ENCODE assay signal across 10 cellular contexts in genomic region chr5:76546497-76547102, GRCh38.
DNase-seq lines count a peak whose midpoint lies in the region; ATAC-seq, FAIRE-seq and TF ChIP-seq lines count a peak whose summit lies in the region.
"Had no signal": no experiment of that assay in that cellular context is flagged by ENCODE, and none has a peak within 500 bp of the region (broad histone marks: within the 10 kb centered on the region; RNA-seq: fewer than 3 reads in every experiment).

No MANE protein-coding gene starts in this region.

- TF ChIP-seq CTCF in esophagus squamous epithelium (IDR thresholded peaks at IDR 0.05) (no peak), upper lobe of right lung (IDR thresholded peaks at IDR 0.05) (no peak)

- peak overlapping the region; percentile 99 for H3K27ac Mint-ChIP-seq in T-helper 1 cell treated with Interleukin-12 subunit alpha and Interleukin-12 subunit beta and Interleukin-4 antibody, amounts not matched to agents 30 μg/mL and 1 μg/mL, for 36 hours

- H3K4me3 ChIP-seq in esophagus squamous epithelium (peak overlapping the region in 1 of 4 donors; percentile 19), upper lobe of right lung (peak overlapping the region; percentile 31)

- H3K9me3 ChIP-seq in esophagus squamous epithelium, result no peaks in the 10 kb centered on the region
- no peaks in the 10 kb centered on the region for H3K9me3 ChIP-seq in upper lobe of right lung

- ATAC-seq in upper lobe of right lung, result peak; percentile 57

- peaks cover 67% of the 10 kb centered on the region for H3K4me1 Mint-ChIP-seq in T-helper 1 cell treated with Interleukin-12 subunit alpha and Interleukin-12 subunit beta and Interleukin-4 antibody, amounts not matched to agents 30 μg/mL and 1 μg/mL, for 36 hours (ENCODE audit: low read depth)

- H3K36me3 ChIP-seq in esophagus squamous epithelium, result no peaks in the 10 kb centered on the region
- H3K36me3 ChIP-seq in upper lobe of right lung, result no peaks in the 10 kb centered on the region

- peak; percentile 7 for DNase-seq in stimulated activated CD4-positive, alpha-beta T cell treated with anti-CD3 and anti-CD28 coated beads, Interleukin-1b, Interleukin-23, amount 100 ng/mL, for 48 hours
- no peak for DNase-seq in stimulated activated CD4-positive, alpha-beta T cell treated with anti-CD3 and anti-CD28 coated beads, Interleukin-4, amount 100 ng/mL, for 1 hour
- DNase-seq in esophagus squamous epithelium (lab: John Stamatoyannopoulos, UW) (no peak), upper lobe of right lung (no peak), GF-D8 (lab: John Stamatoyannopoulos, UW) (no peak), HTR-8/SVneo (ENCODE audit: insufficient read length, low spot score) (no peak), hepatic stellate cell (ENCODE audit: low spot score) (no peak)
- DNase-seq: SHP77 treated with DMSO at 0.1 percent for 48 hours had no signal

- no peaks in the 10 kb centered on the region for H3K9me3 Mint-ChIP-seq in T-helper 1 cell treated with Interleukin-12 subunit alpha and Interleukin-12 subunit beta and Interleukin-4 antibody, amounts not matched to agents 30 μg/mL and 1 μg/mL, for 36 hours

- intact Hi-C loops in esophagus squamous epithelium (cut with DNase I) (loop anchor here (10.0 kb wide), 1 partner anchor 142 kb away; the partner anchor contains the start of gene IQGAP2), upper lobe of right lung (cut with DNase I) (no loop called here)

- H3K27ac ChIP-seq in esophagus squamous epithelium (peak overlapping the region in 3 of 4 donors; percentile 42 to 83 (median 64)), upper lobe of right lung (peak overlapping the region; percentile 67)

- H3K27me3 Mint-ChIP-seq in T-helper 1 cell treated with Interleukin-12 subunit alpha and Interleukin-12 subunit beta and Interleukin-4 antibody, amounts not matched to agents 30 μg/mL and 1 μg/mL, for 36 hours (ENCODE audit: low read depth), result no peaks in the 10 kb centered on the region

- no peaks in the 10 kb centered on the region for H3K27me3 ChIP-seq in esophagus squamous epithelium
- no peaks in the 10 kb centered on the region for H3K27me3 ChIP-seq in upper lobe of right lung

- peak overlapping the region; percentile 80 for H3K4me3 Mint-ChIP-seq in T-helper 1 cell treated with Interleukin-12 subunit alpha and Interleukin-12 subunit beta and Interleukin-4 antibody, amounts not matched to agents 30 μg/mL and 1 μg/mL, for 36 hours

- peaks cover 0 to 48% (median 12%) of the 10 kb centered on the region in 3 donors for H3K4me1 ChIP-seq in esophagus squamous epithelium
- peaks cover 42% of the 10 kb centered on the region for H3K4me1 ChIP-seq in upper lobe of right lung

- TF ChIP-seq POLR2A in esophagus squamous epithelium (IDR thresholded peaks at IDR 0.05), result no peak

- WGBS in esophagus squamous epithelium, 2 donors, result 51 to 73% methylated on average over 6 to 8 of the region's 8 CpGs

- peaks cover 3% of the 10 kb centered on the region for H3K36me3 Mint-ChIP-seq in T-helper 1 cell treated with Interleukin-12 subunit alpha and Interleukin-12 subunit beta and Interleukin-4 antibody, amounts not matched to agents 30 μg/mL and 1 μg/mL, for 36 hours (ENCODE audit: low read depth)

- no peak for FAIRE-seq in HTR-8/SVneo (lab: Jason Lieb, UNC)
- FAIRE-seq: bronchial epithelial cell had no signal
